In the genomic region with DNA sequence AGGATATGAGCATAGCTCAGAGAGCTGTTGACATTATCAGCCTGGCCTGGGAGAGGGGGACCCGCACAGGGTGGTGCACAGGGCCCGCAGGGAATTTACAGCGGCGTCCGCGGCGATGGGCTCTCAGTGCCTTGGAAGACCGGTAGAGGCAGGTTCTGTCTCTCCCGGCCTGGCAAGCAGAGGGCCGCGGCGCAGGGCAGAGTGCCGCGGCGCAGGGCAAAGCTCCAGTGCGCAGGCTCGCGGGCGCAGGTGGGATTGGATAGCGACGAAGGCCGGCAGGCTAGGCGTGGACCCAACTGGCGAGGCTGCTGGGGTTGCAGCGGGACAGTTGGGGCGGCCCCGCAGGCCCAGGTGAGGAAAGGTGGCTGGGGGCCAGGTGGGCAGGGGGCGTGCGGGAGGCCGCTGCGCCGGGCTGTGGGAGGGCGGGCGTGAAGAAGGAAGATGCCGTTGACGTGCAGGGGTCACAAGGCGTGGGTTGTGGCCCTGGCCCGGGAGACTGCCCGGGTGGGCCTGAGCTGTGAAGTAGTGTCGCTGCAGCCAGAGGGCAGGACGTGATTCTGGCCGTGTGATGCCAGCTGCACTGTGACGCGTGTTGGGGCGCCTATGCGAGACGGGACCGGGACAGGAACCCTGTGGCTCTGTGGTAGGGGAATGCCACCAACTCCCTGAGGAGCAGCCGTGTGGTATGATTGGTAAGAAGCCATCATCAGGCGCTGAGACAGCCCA, we compare ENCODE assay signal across 8 cellular contexts. TPM values are rescaled to one million over a fixed set of nuclear protein-coding genes. Genes with fewer than 3 reads are reported as not detected.
A peak's percentile ranks its signal among the peaks of the same experiment; 100 is the strongest.
DNase-seq lines count a peak whose midpoint lies in the region; ATAC-seq and TF ChIP-seq lines count a peak whose summit lies in the region.
"Not testable (repeated sequence)": the region's sequence is repeated elsewhere in the genome, so short reads cannot be mapped to it uniquely, and the experiment has no call there.

A gene with protein sequence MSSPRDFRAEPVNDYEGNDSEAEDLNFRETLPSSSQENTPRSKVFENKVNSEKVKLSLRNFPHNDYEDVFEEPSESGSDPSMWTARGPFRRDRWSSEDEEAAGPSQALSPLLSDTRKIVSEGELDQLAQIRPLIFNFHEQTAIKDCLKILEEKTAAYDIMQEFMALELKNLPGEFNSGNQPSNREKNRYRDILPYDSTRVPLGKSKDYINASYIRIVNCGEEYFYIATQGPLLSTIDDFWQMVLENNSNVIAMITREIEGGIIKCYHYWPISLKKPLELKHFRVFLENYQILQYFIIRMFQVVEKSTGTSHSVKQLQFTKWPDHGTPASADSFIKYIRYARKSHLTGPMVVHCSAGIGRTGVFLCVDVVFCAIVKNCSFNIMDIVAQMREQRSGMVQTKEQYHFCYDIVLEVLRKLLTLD (plus strand): TSS at position 278 of the 726 bp plus-strand sequence. CDS start 21,072 bp downstream, outside the sequence.

- not testable (repeated sequence) for H3K36me3 Mint-ChIP-seq in T-helper 17 cell (ENCODE audit: low read depth); activated naive CD8-positive, alpha-beta T cell treated with anti-CD3 and anti-CD28 coated beads, Interleukin-2, amount 50 U/mL, for 24 hours (ENCODE audit: low read depth)

- not testable (repeated sequence) for H3K27me3 Mint-ChIP-seq in T-helper 17 cell; activated naive CD8-positive, alpha-beta T cell treated with anti-CD3 and anti-CD28 coated beads, Interleukin-2, amount 50 U/mL, for 24 hours

- H3K4me1 ChIP-seq in psoas muscle: not testable (repeated sequence)

- not testable (repeated sequence) for H3K4me3 ChIP-seq in GM06990 (replicated peaks; ENCODE audit: low read depth, low read length)
- peak within 1 kb of the TSS; percentile 23 for H3K4me3 ChIP-seq in epithelial cell of proximal tubule (ENCODE audit: low read depth, low read length)
- peak within 1 kb of the TSS; percentile 56 for H3K4me3 ChIP-seq in psoas muscle

- not testable (repeated sequence) for H3K9me3 ChIP-seq in T-helper 17 cell (ENCODE audit: control insufficient read depth, low read length, poor library complexity, severe bottlenecking); psoas muscle

- peak within 1 kb of the TSS; percentile 78 for H3K4me3 Mint-ChIP-seq in T-helper 17 cell
- peak within 1 kb of the TSS; percentile 17 for H3K4me3 Mint-ChIP-seq in activated naive CD8-positive, alpha-beta T cell treated with anti-CD3 and anti-CD28 coated beads, Interleukin-2, amount 50 U/mL, for 24 hours

- DNase-seq in GM06990 (ENCODE audit: extremely low read depth, insufficient read length) (peak; percentile 3), kidney tubule cell (ENCODE audit: low spot score) (peak; percentile 3), psoas muscle (peak; percentile 63 to 67), ureter (ENCODE audit: low spot score) (peak; percentile 37)
- DNase-seq in T-helper 17 cell; activated naive CD8-positive, alpha-beta T cell treated with anti-CD3 and anti-CD28 coated beads, Interleukin-2, amount 50 U/mL, for 24 hours; epithelial cell of proximal tubule (ENCODE audit: low read depth): not testable (repeated sequence)

- H3K27me3 ChIP-seq in GM06990 (replicated peaks; ENCODE audit: control insufficient read depth, insufficient read depth, low read length); psoas muscle (ENCODE audit: insufficient read depth in 3 of 3, low read length in 2 of 3): not testable (repeated sequence)

- 14 to 19% (median 15%) methylated on average over 18 to 22 of the region's 50 CpGs for WGBS in psoas muscle, 3 donors

- intact Hi-C loops in psoas muscle (cut with DNase I): not testable (repeated sequence)

- TF ChIP-seq CTCF in GM06990 (IDR thresholded peaks at IDR 0.05; ENCODE audit: insufficient read depth, low read length, poor library complexity, severe bottlenecking); epithelial cell of proximal tubule (conservative IDR thresholded peaks at IDR 0.05; ENCODE audit: low read depth, low read length); psoas muscle (IDR thresholded peaks at IDR 0.05): not testable (repeated sequence)

- not testable (repeated sequence) for H3K4me1 Mint-ChIP-seq in T-helper 17 cell; activated naive CD8-positive, alpha-beta T cell treated with anti-CD3 and anti-CD28 coated beads, Interleukin-2, amount 50 U/mL, for 24 hours

- H3K27ac Mint-ChIP-seq in T-helper 17 cell; activated naive CD8-positive, alpha-beta T cell treated with anti-CD3 and anti-CD28 coated beads, Interleukin-2, amount 50 U/mL, for 24 hours: not testable (repeated sequence)

- H3K36me3 ChIP-seq in GM06990 (ENCODE audit: control insufficient read depth, insufficient read depth, low read length); psoas muscle (ENCODE audit: insufficient read depth in 1 of 2, low read depth in 1 of 2): not testable (repeated sequence)

- not testable (repeated sequence) for H3K9me3 Mint-ChIP-seq in activated naive CD8-positive, alpha-beta T cell treated with anti-CD3 and anti-CD28 coated beads, Interleukin-2, amount 50 U/mL, for 24 hours

- ATAC-seq in HG03025 (IDR thresholded peaks at IDR 0.05; ENCODE audit: low FRiP score, unreplicated experiment): peak; percentile 68
- peak; percentile 71 for ATAC-seq in T-helper 17 cell
- peak; percentile 45 for ATAC-seq in activated naive CD8-positive, alpha-beta T cell treated with anti-CD3 and anti-CD28 coated beads, Interleukin-2, amount 50 U/mL, for 24 hours
- peak; percentile 94 to 99 (median 98) for ATAC-seq in psoas muscle

- not testable (repeated sequence) for H3K27ac ChIP-seq in psoas muscle

RNA-seq across cellular contexts. Expression of the gene that starts here (rescaled TPM):
- total RNA-seq in T-helper 17 cell (under 1 TPM; 0.34 to 0.82 TPM), epithelial cell of proximal tubule (1.0 and 1.3 TPM in 2 replicates), psoas muscle (1 to 10 TPM; 3.8 to 5.9 (median 4.2) TPM), ureter (2.5 TPM)
- 1 to 10 TPM; 1.3 to 4.8 (median 4.0) TPM for polyA plus RNA-seq in psoas muscle

Comparison
In these comparisons a context has a peak if more than half of its experiments do, and no peak if none do; other contexts are left out.
1. Peak in ATAC-seq in T-helper 17 cell; RNA of the gene not detected or under 1 TPM.
2. ATAC-seq: peak in every context shown above with its lines; median percentile 98 in psoas muscle; 71 in T-helper 17 cell; 68 in HG03025; 45 in activated naive CD8-positive, alpha-beta T cell treated with anti-CD3 and anti-CD28 coated beads, Interleukin-2, amount 50 U/mL, for 24 hours.